In the genomic region with DNA sequence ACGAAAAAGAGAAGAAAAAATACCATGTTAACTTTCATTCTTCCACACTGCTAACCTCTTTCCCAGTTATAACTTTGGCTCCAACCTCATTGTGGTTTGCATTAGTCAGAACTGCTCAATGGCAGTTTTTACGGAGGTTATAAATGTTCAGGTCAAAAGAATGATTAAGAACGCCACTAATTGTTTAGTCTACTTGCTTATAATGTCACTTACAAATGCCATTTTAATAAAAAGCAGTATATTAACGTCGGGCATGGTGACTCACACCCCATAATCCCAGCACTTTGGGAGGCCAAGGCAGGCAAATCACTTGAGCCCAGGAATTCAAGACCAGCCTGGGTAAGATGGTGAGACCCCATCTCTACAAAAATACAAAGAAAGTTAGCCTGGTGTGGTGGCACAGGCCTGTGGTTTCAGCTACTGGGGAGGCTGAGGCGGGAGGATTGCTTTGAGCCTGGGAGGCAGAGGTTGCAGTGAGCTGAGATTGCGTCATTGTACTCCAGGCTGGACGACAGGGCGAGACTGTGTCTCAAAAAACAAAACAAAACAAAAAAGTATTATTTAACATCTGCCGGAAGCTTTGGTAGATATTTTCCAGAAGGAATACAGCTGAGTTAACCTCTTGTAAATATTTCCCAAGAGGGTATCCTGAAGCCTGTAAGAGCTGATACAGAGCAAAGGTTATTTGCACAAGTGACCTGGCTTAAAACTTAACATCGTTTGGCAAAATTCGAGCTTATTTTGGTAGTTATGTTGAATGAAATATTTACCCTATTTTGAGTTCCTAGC, we compare ENCODE assay signal across 1 cellular context.
TF ChIP-seq lines count a peak whose summit lies in the region.

No MANE protein-coding gene starts in this region.

TF ChIP-seq in endothelial cell of umbilical vein, 7 proteins besides CTCF, POLR2A, EP300 and RAD21:
- TF ChIP-seq GATA2 (IDR thresholded peaks at IDR 0.05; ENCODE audit: insufficient read depth, insufficient read length, low read depth, low read length), result no peak
- TF ChIP-seq FOS (IDR thresholded peaks at IDR 0.05; ENCODE audit: borderline replicate concordance, insufficient read depth, low read length), result peak; percentile 61
